Comparison of ENCODE assay signal across 1 cellular context in the genomic region with DNA sequence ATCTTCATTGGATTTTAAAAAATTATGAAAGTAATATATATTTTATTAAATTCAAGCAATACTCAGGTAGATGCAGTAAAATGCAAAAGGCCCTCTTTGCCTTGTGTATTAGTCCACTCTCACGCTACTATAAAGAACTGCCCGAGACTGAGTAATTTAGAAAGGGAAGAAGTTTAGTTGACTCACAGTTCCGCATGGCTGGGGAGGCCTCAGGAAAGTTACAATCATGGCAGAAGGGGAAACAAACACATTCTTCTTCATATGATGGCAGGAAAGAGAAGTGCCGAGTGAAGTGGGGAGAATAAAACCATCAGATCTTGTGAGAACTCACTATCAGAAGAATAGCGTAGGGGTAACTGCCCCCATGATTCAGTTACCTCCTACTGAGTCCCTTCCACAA.
TF ChIP-seq lines count a peak whose summit lies in the region.

No MANE protein-coding gene starts in this region.

TF ChIP-seq in GM12878, 131 proteins besides CTCF, POLR2A, EP300 and RAD21 (continued from another document):
- TF ChIP-seq, protein P1, sequence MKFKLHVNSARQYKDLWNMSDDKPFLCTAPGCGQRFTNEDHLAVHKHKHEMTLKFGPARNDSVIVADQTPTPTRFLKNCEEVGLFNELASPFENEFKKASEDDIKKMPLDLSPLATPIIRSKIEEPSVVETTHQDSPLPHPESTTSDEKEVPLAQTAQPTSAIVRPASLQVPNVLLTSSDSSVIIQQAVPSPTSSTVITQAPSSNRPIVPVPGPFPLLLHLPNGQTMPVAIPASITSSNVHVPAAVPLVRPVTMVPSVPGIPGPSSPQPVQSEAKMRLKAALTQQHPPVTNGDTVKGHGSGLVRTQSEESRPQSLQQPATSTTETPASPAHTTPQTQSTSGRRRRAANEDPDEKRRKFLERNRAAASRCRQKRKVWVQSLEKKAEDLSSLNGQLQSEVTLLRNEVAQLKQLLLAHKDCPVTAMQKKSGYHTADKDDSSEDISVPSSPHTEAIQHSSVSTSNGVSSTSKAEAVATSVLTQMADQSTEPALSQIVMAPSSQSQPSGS (IDR thresholded peaks at IDR 0.05; ENCODE audit: low read length): peak; percentile 67; the same call in 1 of the 2 replicates
- TF ChIP-seq ZNF217 (IDR thresholded peaks at IDR 0.05) (peak; percentile 83; the same call in 1 of the 2 replicates), ETV6 (conservative IDR thresholded peaks at IDR 0.05 in 1 of 2, IDR thresholded peaks at IDR 0.05 in 1 of 2; ENCODE audit: borderline replicate concordance in 1 of 2, low read depth in 1 of 2) (peak in 1 of 2 experiments; percentile 94; a peak in 2 of 4 replicates), BCL11A (IDR thresholded peaks at IDR 0.05; ENCODE audit: low read depth, low read length) (peak; percentile 63; the same call in 1 of the 2 replicates), IKZF1 (conservative IDR thresholded peaks at IDR 0.05) (peak; percentile 70; the same call in 1 of the 2 replicates), TCF12 (IDR thresholded peaks at IDR 0.05; ENCODE audit: low read depth, low read length) (no peak), MEF2A (IDR thresholded peaks at IDR 0.05; ENCODE audit: insufficient read depth, low read depth, low read length) (0 out of 2 replicates have a peak, but pooled peaks have one; percentile 52), FOXM1 (IDR thresholded peaks at IDR 0.05; ENCODE audit: low read depth, low read length) (peak; percentile 87), MEF2B (IDR thresholded peaks at IDR 0.05; ENCODE audit: partially characterized antibody, poor library complexity, severe bottlenecking) (peak; percentile 42), EGR1 (IDR thresholded peaks at IDR 0.05; ENCODE audit: borderline replicate concordance in 1 of 2, low read depth in 2 of 2, low read length in 2 of 2) (peak in 1 of 2 experiments; percentile 41; a peak in 1 of 3 replicates), POLR2AphosphoS5 (IDR thresholded peaks at IDR 0.05; ENCODE audit: low read length) (no peak), WRNIP1 (IDR thresholded peaks at IDR 0.05; ENCODE audit: borderline replicate concordance, low read depth, low read length) (no peak), TCF7 (IDR thresholded peaks at IDR 0.05; ENCODE audit: borderline replicate concordance) (peak; percentile 25; the same call in 1 of the 2 replicates), ZBED1 (IDR thresholded peaks at IDR 0.05; ENCODE audit: borderline replicate concordance) (peak; percentile 86; the same call in 1 of the 2 replicates), BHLHE40 (IDR thresholded peaks at IDR 0.05; ENCODE audit: borderline replicate concordance in 1 of 2, low read depth in 2 of 2, low read length in 1 of 2) (peak in 1 of 2 experiments; percentile 43; a peak in 1 of 4 replicates), PAX5 (IDR thresholded peaks at IDR 0.05; ENCODE audit: borderline replicate concordance, low read depth, low read length) (peak; percentile 91), SUZ12 (IDR thresholded peaks at IDR 0.05; ENCODE audit: unreplicated experiment) (no peak), MTA2 (IDR thresholded peaks at IDR 0.05; ENCODE audit: low read depth) (peak; percentile 65), DPF2 (IDR thresholded peaks at IDR 0.05) (peak; percentile 62), NBN (IDR thresholded peaks at IDR 0.05) (peak; percentile 33; the same call in 1 of the 2 replicates), CEBPB (IDR thresholded peaks at IDR 0.05; ENCODE audit: borderline replicate concordance in 1 of 2, low read depth in 2 of 2, low read length in 2 of 2) (peak in 1 of 2 experiments; percentile 61; a peak in 1 of 4 replicates), BRCA1 (IDR thresholded peaks at IDR 0.05; ENCODE audit: low read depth, low read length) (no peak), ZNF207 (IDR thresholded peaks at IDR 0.05; ENCODE audit: borderline replicate concordance) (no peak), CREM (IDR thresholded peaks at IDR 0.05; ENCODE audit: low read depth) (peak; percentile 75; the same call in 1 of the 2 replicates), BMI1 (IDR thresholded peaks at IDR 0.05; ENCODE audit: borderline replicate concordance) (0 out of 2 replicates have a peak, but pooled peaks have one; percentile 9), CBX5 (IDR thresholded peaks at IDR 0.05; ENCODE audit: low read depth) (0 out of 2 replicates have a peak, but pooled peaks have one; percentile 54), KAT2A (conservative IDR thresholded peaks at IDR 0.05; ENCODE audit: control insufficient read depth, low read depth, low read length) (no peak), HDAC6 (IDR thresholded peaks at IDR 0.05; ENCODE audit: unreplicated experiment) (no peak), RB1 (IDR thresholded peaks at IDR 0.05; ENCODE audit: borderline replicate concordance) (no peak), SP1 (IDR thresholded peaks at IDR 0.05; ENCODE audit: low read depth, low read length) (peak; percentile 9), SMAD5 (IDR thresholded peaks at IDR 0.05; ENCODE audit: low read depth) (no peak)
- TF ChIP-seq, protein P2, sequence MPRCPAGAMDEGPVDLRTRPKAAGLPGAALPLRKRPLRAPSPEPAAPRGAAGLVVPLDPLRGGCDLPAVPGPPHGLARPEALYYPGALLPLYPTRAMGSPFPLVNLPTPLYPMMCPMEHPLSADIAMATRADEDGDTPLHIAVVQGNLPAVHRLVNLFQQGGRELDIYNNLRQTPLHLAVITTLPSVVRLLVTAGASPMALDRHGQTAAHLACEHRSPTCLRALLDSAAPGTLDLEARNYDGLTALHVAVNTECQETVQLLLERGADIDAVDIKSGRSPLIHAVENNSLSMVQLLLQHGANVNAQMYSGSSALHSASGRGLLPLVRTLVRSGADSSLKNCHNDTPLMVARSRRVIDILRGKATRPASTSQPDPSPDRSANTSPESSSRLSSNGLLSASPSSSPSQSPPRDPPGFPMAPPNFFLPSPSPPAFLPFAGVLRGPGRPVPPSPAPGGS (IDR thresholded peaks at IDR 0.05; ENCODE audit: borderline replicate concordance, insufficient read depth, low read depth, low read length, poor library complexity, severe bottlenecking): peak; percentile 58
- TF ChIP-seq, protein P3, sequence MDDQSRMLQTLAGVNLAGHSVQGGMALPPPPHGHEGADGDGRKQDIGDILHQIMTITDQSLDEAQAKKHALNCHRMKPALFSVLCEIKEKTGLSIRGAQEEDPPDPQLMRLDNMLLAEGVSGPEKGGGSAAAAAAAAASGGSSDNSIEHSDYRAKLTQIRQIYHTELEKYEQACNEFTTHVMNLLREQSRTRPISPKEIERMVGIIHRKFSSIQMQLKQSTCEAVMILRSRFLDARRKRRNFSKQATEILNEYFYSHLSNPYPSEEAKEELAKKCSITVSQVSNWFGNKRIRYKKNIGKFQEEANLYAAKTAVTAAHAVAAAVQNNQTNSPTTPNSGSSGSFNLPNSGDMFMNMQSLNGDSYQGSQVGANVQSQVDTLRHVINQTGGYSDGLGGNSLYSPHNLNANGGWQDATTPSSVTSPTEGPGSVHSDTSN (IDR thresholded peaks at IDR 0.05; ENCODE audit: insufficient replicate concordance, low read depth, low read length): no peak
- TF ChIP-seq, protein P4, sequence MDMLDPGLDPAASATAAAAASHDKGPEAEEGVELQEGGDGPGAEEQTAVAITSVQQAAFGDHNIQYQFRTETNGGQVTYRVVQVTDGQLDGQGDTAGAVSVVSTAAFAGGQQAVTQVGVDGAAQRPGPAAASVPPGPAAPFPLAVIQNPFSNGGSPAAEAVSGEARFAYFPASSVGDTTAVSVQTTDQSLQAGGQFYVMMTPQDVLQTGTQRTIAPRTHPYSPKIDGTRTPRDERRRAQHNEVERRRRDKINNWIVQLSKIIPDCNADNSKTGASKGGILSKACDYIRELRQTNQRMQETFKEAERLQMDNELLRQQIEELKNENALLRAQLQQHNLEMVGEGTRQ (IDR thresholded peaks at IDR 0.05; ENCODE audit: borderline replicate concordance, low read depth, low read length): no peak
- TF ChIP-seq, protein P5, sequence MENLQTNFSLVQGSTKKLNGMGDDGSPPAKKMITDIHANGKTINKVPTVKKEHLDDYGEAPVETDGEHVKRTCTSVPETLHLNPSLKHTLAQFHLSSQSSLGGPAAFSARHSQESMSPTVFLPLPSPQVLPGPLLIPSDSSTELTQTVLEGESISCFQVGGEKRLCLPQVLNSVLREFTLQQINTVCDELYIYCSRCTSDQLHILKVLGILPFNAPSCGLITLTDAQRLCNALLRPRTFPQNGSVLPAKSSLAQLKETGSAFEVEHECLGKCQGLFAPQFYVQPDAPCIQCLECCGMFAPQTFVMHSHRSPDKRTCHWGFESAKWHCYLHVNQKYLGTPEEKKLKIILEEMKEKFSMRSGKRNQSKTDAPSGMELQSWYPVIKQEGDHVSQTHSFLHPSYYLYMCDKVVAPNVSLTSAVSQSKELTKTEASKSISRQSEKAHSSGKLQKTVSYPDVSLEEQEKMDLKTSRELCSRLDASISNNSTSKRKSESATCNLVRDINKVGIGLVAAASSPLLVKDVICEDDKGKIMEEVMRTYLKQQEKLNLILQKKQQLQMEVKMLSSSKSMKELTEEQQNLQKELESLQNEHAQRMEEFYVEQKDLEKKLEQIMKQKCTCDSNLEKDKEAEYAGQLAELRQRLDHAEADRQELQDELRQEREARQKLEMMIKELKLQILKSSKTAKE (IDR thresholded peaks at IDR 0.05; ENCODE audit: low read depth, poor library complexity, severe bottlenecking): peak; percentile 74
- TF ChIP-seq, protein P6, sequence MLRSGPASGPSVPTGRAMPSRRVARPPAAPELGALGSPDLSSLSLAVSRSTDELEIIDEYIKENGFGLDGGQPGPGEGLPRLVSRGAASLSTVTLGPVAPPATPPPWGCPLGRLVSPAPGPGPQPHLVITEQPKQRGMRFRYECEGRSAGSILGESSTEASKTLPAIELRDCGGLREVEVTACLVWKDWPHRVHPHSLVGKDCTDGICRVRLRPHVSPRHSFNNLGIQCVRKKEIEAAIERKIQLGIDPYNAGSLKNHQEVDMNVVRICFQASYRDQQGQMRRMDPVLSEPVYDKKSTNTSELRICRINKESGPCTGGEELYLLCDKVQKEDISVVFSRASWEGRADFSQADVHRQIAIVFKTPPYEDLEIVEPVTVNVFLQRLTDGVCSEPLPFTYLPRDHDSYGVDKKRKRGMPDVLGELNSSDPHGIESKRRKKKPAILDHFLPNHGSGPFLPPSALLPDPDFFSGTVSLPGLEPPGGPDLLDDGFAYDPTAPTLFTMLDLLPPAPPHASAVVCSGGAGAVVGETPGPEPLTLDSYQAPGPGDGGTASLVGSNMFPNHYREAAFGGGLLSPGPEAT (IDR thresholded peaks at IDR 0.05; ENCODE audit: low read depth): peak; percentile 62; the same call in 1 of the 2 replicates
- TF ChIP-seq, protein P7, sequence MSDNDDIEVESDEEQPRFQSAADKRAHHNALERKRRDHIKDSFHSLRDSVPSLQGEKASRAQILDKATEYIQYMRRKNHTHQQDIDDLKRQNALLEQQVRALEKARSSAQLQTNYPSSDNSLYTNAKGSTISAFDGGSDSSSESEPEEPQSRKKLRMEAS (IDR thresholded peaks at IDR 0.05; ENCODE audit: low read depth, low read length): no peak
